ENCODE assay signal across 15 cellular contexts in the genomic region with DNA sequence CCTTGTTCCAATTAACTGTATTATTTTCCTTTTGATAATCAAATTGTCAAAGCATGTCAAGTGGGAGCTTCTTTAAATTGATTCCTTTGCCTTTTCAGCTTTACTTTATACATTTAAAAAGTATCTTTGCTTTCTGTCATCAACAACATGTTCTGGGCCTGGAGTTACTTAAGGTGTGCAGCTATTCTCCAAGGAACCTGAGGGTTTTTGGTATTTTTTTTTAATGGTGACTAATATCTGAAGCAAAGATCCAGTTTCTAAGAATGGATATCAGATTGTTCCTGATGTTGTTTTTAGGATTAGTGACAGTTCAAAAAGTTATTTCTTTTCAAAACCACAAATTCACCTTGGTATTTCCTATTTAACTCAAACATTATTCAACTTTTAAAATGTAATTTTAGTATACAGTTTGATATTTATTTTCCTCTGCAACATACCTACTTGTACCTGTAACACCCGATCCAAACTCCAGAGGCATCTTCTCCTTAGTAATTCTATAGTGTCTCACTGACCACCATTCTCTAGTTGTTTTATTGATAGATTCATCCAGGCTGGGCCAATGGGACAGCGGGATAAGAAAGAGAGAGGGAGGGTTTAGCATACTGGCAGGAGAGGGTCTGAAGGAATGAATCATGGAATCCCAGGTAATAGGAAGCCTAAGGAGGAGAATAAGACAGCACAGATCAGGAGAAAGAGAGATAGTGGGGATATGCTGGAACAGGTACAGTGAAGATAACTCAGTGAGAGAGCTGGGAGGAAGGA. TPM values are rescaled to one million over a fixed set of nuclear protein-coding genes. Genes with fewer than 3 reads are reported as not detected.
A peak's percentile ranks its signal among the peaks of the same experiment; 100 is the strongest.
DNase-seq lines count a peak whose midpoint lies in the region; ATAC-seq and TF ChIP-seq lines count a peak whose summit lies in the region.
"Had no signal": no experiment of that assay in that cellular context is flagged by ENCODE, and none has a peak within 500 bp of the region (broad histone marks: within the 10 kb centered on the region; RNA-seq: fewer than 3 reads in every experiment).

No MANE protein-coding gene starts in this region.

- BruUV-seq in Calu3 (replicated peaks; lab: Mats Ljungman, UMichigan): no TSS peak

- H3K4me1 ChIP-seq in BLaER1 treated with 17β-estradiol and CSF1 and Interleukin-3, amounts not matched to agents 10 nM and 100 nM: peaks cover 54 to 89% (median 81%) of the 10 kb centered on the region in 10 experiments
- H3K4me1 ChIP-seq in body of pancreas (peaks cover 62% of the 10 kb centered on the region), right cardiac atrium (ENCODE audit: control insufficient read depth, insufficient read depth, low read length) (no peaks in the 10 kb centered on the region)

- CTCF ChIA-PET in Calu3 (lab: Charles Lee): interaction anchor here (2.7 kb wide), 1 partner anchor 61 kb away, joined by 9 read pairs; no protein-coding TSS in a partner anchor

- no peak overlapping the region for H3K4me3 Mint-ChIP-seq in Calu3 (ENCODE audit: low read depth, unreplicated experiment)
- no peak overlapping the region for H3K4me3 Mint-ChIP-seq in memory B cell
- H3K4me3 Mint-ChIP-seq: effector memory CD8-positive, alpha-beta T cell had no signal

- H3K27ac Mint-ChIP-seq in Calu3 (ENCODE audit: unreplicated experiment) (peak overlapping the region; percentile 50), memory B cell (peak overlapping the region; percentile 28)

- H3K27me3 Mint-ChIP-seq in Calu3 (ENCODE audit: unreplicated experiment): no peaks in the 10 kb centered on the region
- H3K27me3 Mint-ChIP-seq in memory B cell: no peaks in the 10 kb centered on the region
- H3K27me3 Mint-ChIP-seq: effector memory CD8-positive, alpha-beta T cell had no signal

- H4K20me1 ChIP-seq in BLaER1 treated with 17β-estradiol and CSF1 and Interleukin-3, amounts not matched to agents 10 nM and 100 nM: peaks cover 0 to 10% (median 7%) of the 10 kb centered on the region in 11 experiments; a peak in 12 of 22 replicates

- no peak overlapping the region for H3K27ac ChIP-seq in BLaER1 treated with 17β-estradiol and CSF1 and Interleukin-3, amounts not matched to agents 10 nM and 100 nM
- H3K27ac ChIP-seq in body of pancreas: peak overlapping the region; percentile 64 to 95 (median 86)
- H3K27ac ChIP-seq in right cardiac atrium (ENCODE audit: low read length): no peak overlapping the region

- H3K36me3 ChIP-seq in BLaER1 treated with 17β-estradiol and CSF1 and Interleukin-3, amounts not matched to agents 10 nM and 100 nM: no peaks in the 10 kb centered on the region
- no peaks in the 10 kb centered on the region for H3K36me3 ChIP-seq in body of pancreas (replicated peaks in 1 of 2; ENCODE audit: insufficient read depth in 1 of 2, low read depth in 2 of 2)

- peaks cover 35% of the 10 kb centered on the region for H3K4me1 Mint-ChIP-seq in Calu3 (ENCODE audit: low read depth, unreplicated experiment)
- H3K4me1 Mint-ChIP-seq in memory B cell: peaks cover 11% of the 10 kb centered on the region

- ATAC-seq in body of pancreas (no peak), memory B cell (ENCODE audit: low read depth) (no peak), GM18505 (IDR thresholded peaks at IDR 0.05; ENCODE audit: unreplicated experiment) (no peak), right cardiac atrium (no peak)
- ATAC-seq: effector memory CD8-positive, alpha-beta T cell had no signal

- H3K36me3 Mint-ChIP-seq in Calu3 (ENCODE audit: insufficient read depth, unreplicated experiment) (peaks cover 23% of the 10 kb centered on the region), memory B cell (no peaks in the 10 kb centered on the region)

- 36 to 46% methylated on average over 2 of the region's 2 CpGs for WGBS in body of pancreas, 2 donors
- WGBS in right cardiac atrium: 90% methylated on average over 2 of the region's 2 CpGs

- no peak overlapping the region for H3K4me3 ChIP-seq in BLaER1 treated with 17β-estradiol and CSF1 and Interleukin-3, amounts not matched to agents 10 nM and 100 nM
- H3K4me3 ChIP-seq in body of pancreas: no peak overlapping the region
- no peak overlapping the region for H3K4me3 ChIP-seq in right cardiac atrium (ENCODE audit: low read length)

- peak overlapping the region in 9 of 11 experiments; percentile 30 to 99 (median 98); a peak in 17 of 22 replicates for H3K4me2 ChIP-seq in BLaER1 treated with 17β-estradiol and CSF1 and Interleukin-3, amounts not matched to agents 10 nM and 100 nM

- H3K9me3 Mint-ChIP-seq in Calu3 (ENCODE audit: low read depth, unreplicated experiment) (no peaks in the 10 kb centered on the region), memory B cell (no peaks in the 10 kb centered on the region)
- H3K9me3 Mint-ChIP-seq: effector memory CD8-positive, alpha-beta T cell had no signal

- DNase-seq in Calu3 (no peak), body of pancreas (no peak), memory B cell (ENCODE audit: low spot score in 2 of 2) (no peak), Kasumi-1 (lab: John Stamatoyannopoulos, UW) (no peak), KG1 (lab: John Stamatoyannopoulos, UW) (no peak), right cardiac atrium (no peak)
- DNase-seq: effector memory CD8-positive, alpha-beta T cell; glutamatergic neuron; NCI-H2029; NCI-H748 treated with DMSO at 0.1 percent for 48 hours; nucleus accumbens; SHP77; stimulated activated CD4-positive, alpha-beta T cell treated with anti-CD3 and anti-CD28 coated beads, Interleukin-12 subunit alpha, Interleukin-12 subunit beta, amount 100 ng/mL, for 4 hours had no signal

- H3K9me3 ChIP-seq in BLaER1 treated with 17β-estradiol and CSF1 and Interleukin-3, amounts not matched to agents 10 nM and 100 nM (replicated peaks in 1 of 11): no peaks in the 10 kb centered on the region
- H3K9me3 ChIP-seq in body of pancreas (no peaks in the 10 kb centered on the region), right cardiac atrium (ENCODE audit: control insufficient read depth, low read length) (no peaks in the 10 kb centered on the region)

- TF ChIP-seq POLR2A in body of pancreas (IDR thresholded peaks at IDR 0.05) (no peak), GM18505 (IDR thresholded peaks at IDR 0.05; ENCODE audit: borderline replicate concordance, extremely low read depth, insufficient read depth, insufficient read length) (no peak)

- no peak overlapping the region for H3K9ac ChIP-seq in BLaER1 treated with 17β-estradiol and CSF1 and Interleukin-3, amounts not matched to agents 10 nM and 100 nM

- intact Hi-C loops in Calu3 (cut with micrococcal nuclease; ENCODE audit: unreplicated experiment): no loop called here
- intact Hi-C loops in body of pancreas (cut with DNase I): no loop called here
- intact Hi-C loops in right cardiac atrium (cut with DNase I): no loop called here

- H3K27me3 ChIP-seq in BLaER1 treated with 17β-estradiol and CSF1 and Interleukin-3, amounts not matched to agents 10 nM and 100 nM: peaks cover 0 to 4% (median 0%) of the 10 kb centered on the region in 11 experiments; a peak in 1 of 22 replicates
- H3K27me3 ChIP-seq in body of pancreas: no peaks in the 10 kb centered on the region
- H3K27me3 ChIP-seq in right cardiac atrium (ENCODE audit: control insufficient read depth, insufficient read depth): no peaks in the 10 kb centered on the region

- TF ChIP-seq CTCF in Calu3 (IDR thresholded peaks at IDR 0.05; ENCODE audit: unreplicated experiment): no peak
- no peak for TF ChIP-seq CTCF in body of pancreas (IDR thresholded peaks at IDR 0.05)

RNA-seq across cellular contexts. Expression of a gene that starts 3.1 kb away (rescaled TPM):
- total RNA-seq in Calu3 (2022) (0.99 and 1.7 TPM in 2 replicates), body of pancreas (1 to 10 TPM in 1 of 2 donors, under 1 TPM in 1; 0.33 to 4.9 TPM), right cardiac atrium (1 to 10 TPM; 1.6 to 3.1 (median 2.7) TPM)
- 1.3 TPM for polyA plus RNA-seq in right cardiac atrium

RNA-seq across cellular contexts. Expression of a gene that starts 3.4 kb away (rescaled TPM):
- 47.6 and 54.6 TPM in 2 replicates for total RNA-seq in Calu3 (2022)
- 10 to 100 TPM; 43.8 TPM for total RNA-seq in body of pancreas
- 10 to 100 TPM; 23.4 to 27.7 (median 26.0) TPM for total RNA-seq in right cardiac atrium
- 19.1 TPM for polyA plus RNA-seq in right cardiac atrium

RNA-seq across cellular contexts. Expression of a gene that starts 16.2 kb away (rescaled TPM):
- total RNA-seq in Calu3 (2022): 43.7 and 59.0 TPM in 2 replicates
- 10 to 100 TPM; 34.8 to 63.6 TPM for total RNA-seq in body of pancreas
- 100 to 1,000 TPM in 1 of 4 donors, 10 to 100 TPM in 3; 74.6 to 101 (median 94.4) TPM for total RNA-seq in right cardiac atrium
- polyA plus RNA-seq in right cardiac atrium: 128 TPM

RNA-seq across cellular contexts. Expression of a gene that starts 27.5 kb away (rescaled TPM):
- total RNA-seq in Calu3 (2022) (7.5 and 8.4 TPM in 2 replicates), body of pancreas (1 to 10 TPM; 7.3 to 7.5 TPM), right cardiac atrium (10 to 100 TPM in 2 of 4 donors, 1 to 10 TPM in 2; 9.3 to 12.0 (median 10.5) TPM)
- polyA plus RNA-seq in right cardiac atrium: 5.1 TPM

RNA-seq across cellular contexts. Expression of a gene that starts 58.3 kb away (rescaled TPM):
- total RNA-seq in Calu3 (2022) (10.7 and 12.8 TPM in 2 replicates), body of pancreas (10 to 100 TPM; 11.9 to 19.8 TPM), right cardiac atrium (10 to 100 TPM; 15.7 to 40.0 (median 31.0) TPM)
- polyA plus RNA-seq in right cardiac atrium: 25.8 TPM

Comparison
In these comparisons a context has a peak if more than half of its experiments do, and no peak if none do; other contexts are left out.
1. H3K27ac ChIP-seq: peak in body of pancreas (4 of 4); none in BLaER1 treated with 17β-estradiol and CSF1 and Interleukin-3, amounts not matched to agents 10 nM and 100 nM (0 of 11) and right cardiac atrium (single experiment).